8 cellular contexts compared by ENCODE assay signal in genomic region chr9:74379718-74380117, GRCh38.
DNase-seq lines count a peak whose midpoint lies in the region; ATAC-seq lines count a peak whose summit lies in the region.

No MANE protein-coding gene starts in this region.

- no peak for ATAC-seq in activated CD4-positive, alpha-beta T cell treated with anti-CD3 and anti-CD28 coated beads for 36 hours
- peak; percentile 56 for ATAC-seq in HG02884 (IDR thresholded peaks at IDR 0.05; ENCODE audit: unreplicated experiment)
- peak; percentile 69 for ATAC-seq in effector memory CD8-positive, alpha-beta T cell (replicated peaks)
- no peak for ATAC-seq in GM21576 (IDR thresholded peaks at IDR 0.05; ENCODE audit: unreplicated experiment)

- H3K27ac Mint-ChIP-seq in activated CD4-positive, alpha-beta T cell treated with anti-CD3 and anti-CD28 coated beads for 36 hours: no peak overlapping the region
- H3K27ac Mint-ChIP-seq in effector memory CD8-positive, alpha-beta T cell: no peak overlapping the region

- H3K4me1 Mint-ChIP-seq in activated CD4-positive, alpha-beta T cell treated with anti-CD3 and anti-CD28 coated beads for 36 hours: no peaks in the 10 kb centered on the region
- H3K4me1 Mint-ChIP-seq in effector memory CD8-positive, alpha-beta T cell (ENCODE audit: low read depth in 2 of 2): no peaks in the 10 kb centered on the region

- POLR2A ChIA-PET in activated CD4-positive, alpha-beta T cell treated with anti-CD3 and anti-CD28 coated beads for 36 hours (lab: Charles Lee): no interaction called here

- no peak overlapping the region for H3K4me3 Mint-ChIP-seq in activated CD4-positive, alpha-beta T cell treated with anti-CD3 and anti-CD28 coated beads for 36 hours
- H3K4me3 Mint-ChIP-seq in effector memory CD8-positive, alpha-beta T cell: no peak overlapping the region

- H3K36me3 Mint-ChIP-seq in activated CD4-positive, alpha-beta T cell treated with anti-CD3 and anti-CD28 coated beads for 36 hours (ENCODE audit: low read depth): no peaks in the 10 kb centered on the region
- no peaks in the 10 kb centered on the region for H3K36me3 Mint-ChIP-seq in effector memory CD8-positive, alpha-beta T cell (ENCODE audit: insufficient read depth)

- H3K9me3 Mint-ChIP-seq in activated CD4-positive, alpha-beta T cell treated with anti-CD3 and anti-CD28 coated beads for 36 hours (ENCODE audit: low read depth): no peaks in the 10 kb centered on the region
- peaks cover 0 to 9% of the 10 kb centered on the region in 2 donors for H3K9me3 Mint-ChIP-seq in effector memory CD8-positive, alpha-beta T cell

- CTCF ChIA-PET in activated CD4-positive, alpha-beta T cell treated with anti-CD3 and anti-CD28 coated beads for 36 hours (lab: Charles Lee): no interaction called here

- H3K27me3 Mint-ChIP-seq in activated CD4-positive, alpha-beta T cell treated with anti-CD3 and anti-CD28 coated beads for 36 hours: no peaks in the 10 kb centered on the region
- no peaks in the 10 kb centered on the region for H3K27me3 Mint-ChIP-seq in effector memory CD8-positive, alpha-beta T cell

- DNase-seq in activated CD4-positive, alpha-beta T cell treated with anti-CD3 and anti-CD28 coated beads for 36 hours: peak; percentile 40
- DNase-seq in activated CD4-positive, alpha-beta T cell treated with anti-CD3 and anti-CD28 coated beads, Interleukin-2, amount 50 U/mL, for 1 hour: no peak
- DNase-seq in NCI-H524 treated with DMSO at 0.1 percent for 48 hours (lab: John Stamatoyannopoulos, UW) (peak; percentile 24), retina (peak; percentile 15), middle frontal gyrus (ENCODE audit: extremely low spot score, low spot score) (no peak)
- DNase-seq in effector memory CD8-positive, alpha-beta T cell: peak in 1 of 3 experiments; percentile 1

- intact Hi-C loops in activated CD4-positive, alpha-beta T cell treated with anti-CD3 and anti-CD28 coated beads for 36 hours (cut with DNase I, micrococcal nuclease): loop anchor here in 1 of 2 experiments (2.0 kb wide), 2 partner anchors 697 to 1179 kb away; no protein-coding TSS in a partner anchor

Comparison
In these comparisons a context has a peak if more than half of its experiments do, and no peak if none do; other contexts are left out.
1. DNase-seq: peak in activated CD4-positive, alpha-beta T cell treated with anti-CD3 and anti-CD28 coated beads for 36 hours (single experiment), NCI-H524 treated with DMSO at 0.1 percent for 48 hours (single experiment) and retina (single experiment); none in activated CD4-positive, alpha-beta T cell treated with anti-CD3 and anti-CD28 coated beads, Interleukin-2, amount 50 U/mL, for 1 hour (single experiment) and middle frontal gyrus (single experiment).
2. ATAC-seq: peak in HG02884 (single experiment) and effector memory CD8-positive, alpha-beta T cell (single experiment); none in activated CD4-positive, alpha-beta T cell treated with anti-CD3 and anti-CD28 coated beads for 36 hours (single experiment) and GM21576 (single experiment).